ENCODE assay signal across 9 cellular contexts in genomic region chr17:78789149-78789662, GRCh38. TPM values are rescaled to one million over a fixed set of nuclear protein-coding genes. Genes with fewer than 3 reads are reported as not detected.
DNase-seq lines count a peak whose midpoint lies in the region; ATAC-seq and FAIRE-seq lines count a peak whose summit lies in the region.
"Had no signal": no experiment of that assay in that cellular context is flagged by ENCODE, and none has a peak within 500 bp of the region (broad histone marks: within the 10 kb centered on the region; RNA-seq: fewer than 3 reads in every experiment).

No MANE protein-coding gene starts in this region.

- H2BK15ac ChIP-seq in neuronal stem cell (ENCODE audit: low read length): no peak overlapping the region

- H3K4ac ChIP-seq in neuronal stem cell (ENCODE audit: low read length): no peak overlapping the region

- H2AFZ ChIP-seq in neuronal stem cell (ENCODE audit: low read length): no peak overlapping the region

- no peaks in the 10 kb centered on the region for H3K9me3 ChIP-seq in SJSA1 (replicated peaks)
- H3K9me3 ChIP-seq in neuronal stem cell (replicated peaks in 1 of 2; ENCODE audit: control insufficient read depth in 2 of 2, insufficient read depth in 1 of 2, low read depth in 1 of 2, low read length in 2 of 2): peaks cover 0 to 3% of the 10 kb centered on the region in 2 donors

- no peak overlapping the region for H3K14ac ChIP-seq in neuronal stem cell (ENCODE audit: low read length)

- H3K27ac ChIP-seq in SJSA1 (peak overlapping the region; percentile 34), epithelial cell of prostate (peak overlapping the region; percentile 66), neuronal stem cell (replicated peaks; ENCODE audit: low read length) (peak overlapping the region; percentile 13)

- H2BK5ac ChIP-seq in neuronal stem cell (ENCODE audit: low read length): no peak overlapping the region

- H3K27me3 ChIP-seq in SJSA1 (replicated peaks) (no peaks in the 10 kb centered on the region), neuronal stem cell (ENCODE audit: control insufficient read depth in 3 of 3, insufficient read depth in 3 of 3, low read depth in 1 of 3, low read length in 3 of 3) (no peaks in the 10 kb centered on the region)

- H2BK12ac ChIP-seq in neuronal stem cell (ENCODE audit: low read length): no peak overlapping the region

- no peak overlapping the region for H3K9ac ChIP-seq in neuronal stem cell (ENCODE audit: low read depth, low read length, poor library complexity)

- no peak overlapping the region for H4K8ac ChIP-seq in neuronal stem cell (ENCODE audit: low read depth, low read length)

- no peak overlapping the region for H3K4me2 ChIP-seq in neuronal stem cell (ENCODE audit: insufficient read depth, low read length, poor library complexity, severe bottlenecking)

- H3K23ac ChIP-seq in neuronal stem cell (ENCODE audit: low read depth, low read length, poor library complexity): no peak overlapping the region

- H4K91ac ChIP-seq in neuronal stem cell (ENCODE audit: low read depth, low read length, poor library complexity): no peak overlapping the region

- no CpG with 5 or more reads among the region's 5 CpGs for WGBS in neuronal stem cell (ENCODE audit: extremely low coverage in 2 of 2, insufficient read length in 2 of 2, insufficient replicate concordance in 1 of 2), 2 donors

- FAIRE-seq in RCC 7860 (lab: Jason Lieb, UNC): no peak

- no peak for ATAC-seq in GM21576 (IDR thresholded peaks at IDR 0.05; ENCODE audit: unreplicated experiment)
- ATAC-seq in GM19023 (IDR thresholded peaks at IDR 0.05; ENCODE audit: unreplicated experiment): no peak
- ATAC-seq: PC-3 had no signal

- peaks cover 14% of the 10 kb centered on the region for H3K36me3 ChIP-seq in SJSA1
- H3K36me3 ChIP-seq in neuronal stem cell (replicated peaks in 1 of 2; ENCODE audit: control insufficient read depth in 2 of 2, insufficient read depth in 2 of 2, low read length in 2 of 2): peaks cover 2 to 13% of the 10 kb centered on the region in 2 donors

- no peak overlapping the region for H2AK5ac ChIP-seq in neuronal stem cell (ENCODE audit: low read depth, low read length)

- H3K4me1 ChIP-seq in SJSA1 (replicated peaks): peaks cover 44% of the 10 kb centered on the region
- peaks cover 0 to 7% of the 10 kb centered on the region in 2 donors for H3K4me1 ChIP-seq in neuronal stem cell (ENCODE audit: control insufficient read depth in 2 of 2, insufficient read depth in 1 of 2, low read depth in 1 of 2, low read length in 2 of 2)

- H3K18ac ChIP-seq in neuronal stem cell (ENCODE audit: low read length): no peak overlapping the region

- H3K79me1 ChIP-seq in neuronal stem cell (ENCODE audit: low read depth, low read length): no peaks in the 10 kb centered on the region

- DNase-seq in D341Med (ENCODE audit: low spot score) (peak; percentile 75), SJSA1 (ENCODE audit: low read depth in 1 of 2, low spot score in 2 of 2) (no peak), epithelial cell of prostate (ENCODE audit: low read depth, low spot score) (no peak), neuronal stem cell (ENCODE audit: low spot score) (no peak), RCC 7860 (ENCODE audit: low spot score) (no peak)
- no peak for DNase-seq in stimulated activated CD4-positive, alpha-beta T cell treated with anti-CD3 and anti-CD28 coated beads, Interleukin-15, amount 100 ng/mL, for 24 hours
- DNase-seq: PC-3 had no signal

- no peak overlapping the region for H2BK120ac ChIP-seq in neuronal stem cell (ENCODE audit: low read depth, low read length)

- H3K4me3 ChIP-seq in SJSA1 (no peak overlapping the region), neuronal stem cell (ENCODE audit: low read length in 2 of 2) (no peak overlapping the region)

RNA-seq across cellular contexts. Expression of gene CYTH1, which starts 7.1 kb away (rescaled TPM):
- 14.6 and 18.9 TPM in 2 replicates for total RNA-seq in SJSA1 (2014; rRNA removed; shearing (Covaris generic))
- polyA plus RNA-seq in neuronal stem cell (2013, experiment 1 of 2): 13.3 TPM
- polyA plus RNA-seq in neuronal stem cell (2013, experiment 2 of 2): 13.8 TPM

RNA-seq across cellular contexts. Expression of gene USP36, which starts 51.4 kb away (rescaled TPM):
- 11.4 and 22.9 TPM in 2 replicates for total RNA-seq in SJSA1 (2014; rRNA removed; shearing (Covaris generic))
- 21.1 TPM for polyA plus RNA-seq in neuronal stem cell (2013, experiment 1 of 2)
- 23.6 TPM for polyA plus RNA-seq in neuronal stem cell (2013, experiment 2 of 2)

Comparison
In these comparisons a context has a peak if more than half of its experiments do, and no peak if none do; other contexts are left out.
1. H3K27ac ChIP-seq: peak in every context shown above with its lines; median percentile 66 in epithelial cell of prostate; 34 in SJSA1; 13 in neuronal stem cell.